In the genomic region with DNA sequence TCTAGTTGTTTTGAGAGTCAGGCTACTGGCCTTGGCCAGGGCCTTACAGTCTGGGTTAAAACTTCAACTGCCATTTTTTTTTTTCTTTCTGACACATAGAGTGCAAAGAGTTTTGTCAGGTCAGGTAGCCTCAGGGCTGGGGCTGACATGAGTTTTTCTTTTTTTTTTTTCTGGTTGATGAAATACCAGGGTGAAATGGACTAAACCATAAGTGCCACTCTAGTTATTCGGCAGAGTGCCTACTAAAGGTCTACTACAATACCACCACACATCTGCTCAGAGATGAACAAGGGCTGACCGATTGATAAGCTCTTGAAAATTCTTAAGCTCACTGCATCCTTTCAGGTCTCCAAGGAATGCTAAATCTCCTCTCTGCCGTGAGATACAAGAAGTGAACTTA, we compare ENCODE assay signal across 22 cellular contexts. TPM values are rescaled to one million over a fixed set of nuclear protein-coding genes. Genes with fewer than 3 reads are reported as not detected.
DNase-seq lines count a peak whose midpoint lies in the region; ATAC-seq and TF ChIP-seq lines count a peak whose summit lies in the region.
"Had no signal": no experiment of that assay in that cellular context is flagged by ENCODE, and none has a peak within 500 bp of the region (broad histone marks: within the 10 kb centered on the region; RNA-seq: fewer than 3 reads in every experiment).

No MANE protein-coding gene starts in this region.

- ATAC-seq in WTC11 = no peak
- ATAC-seq in HG03439 (IDR thresholded peaks at IDR 0.05; ENCODE audit: unreplicated experiment) = no peak
- no peak for ATAC-seq in GM18517 (IDR thresholded peaks at IDR 0.05; ENCODE audit: unreplicated experiment)
- ATAC-seq: A549, GM12878 had no signal

- CTCF ChIA-PET in WTC11 (lab: Charles Lee) = interaction anchor here (1.2 kb wide), 1 partner anchor 118 kb away, joined by 5 read pairs; no protein-coding TSS in a partner anchor

- DNase-seq in Caki2 (ENCODE audit: low read depth) = peak; percentile 58
- peak; percentile 13 for DNase-seq in DMS53 treated with DMSO at 0.1 percent for 48 hours (lab: John Stamatoyannopoulos, UW; ENCODE audit: unreplicated experiment)
- DNase-seq in WTC11 (ENCODE audit: low spot score) = no peak
- no peak for DNase-seq in progenitor cell of endocrine pancreas (ENCODE audit: low spot score, unreplicated experiment)
- no peak for DNase-seq in NCI-H748 treated with DMSO at 0.1 percent for 48 hours (lab: John Stamatoyannopoulos, UW)
- DNase-seq: 8988T; ACHN; AML-193; BE2C; Calu3; CD4-positive, alpha-beta T cell; CD8-positive, alpha-beta memory T cell; DMS79; EL; GDM1; H7; HCEC 1CT had no signal

- H3K4me1 Mint-ChIP-seq in WTC11 (peaks cover 31% of the 10 kb centered on the region), progenitor cell of endocrine pancreas (ENCODE audit: low read depth) (peaks cover 15% of the 10 kb centered on the region)

- H3K4me3 Mint-ChIP-seq in WTC11 (no peak overlapping the region), progenitor cell of endocrine pancreas (ENCODE audit: low read depth) (no peak overlapping the region)
- H3K4me3 Mint-ChIP-seq: CD14-positive monocyte; CD4-positive, alpha-beta T cell; CD8-positive, alpha-beta memory T cell had no signal

- H3K9me3 Mint-ChIP-seq in WTC11 (peaks cover 16% of the 10 kb centered on the region), progenitor cell of endocrine pancreas (ENCODE audit: low read depth) (no peaks in the 10 kb centered on the region)

- in situ Hi-C loops in Caki2 (cut with HindIII; ENCODE audit: low pct_unique_long_range_greater_than_20kb, low sequenced_read_pairs) = no loop called here

- H3K36me3 Mint-ChIP-seq in WTC11 (peaks cover 15% of the 10 kb centered on the region), progenitor cell of endocrine pancreas (ENCODE audit: insufficient read depth) (peaks cover 14% of the 10 kb centered on the region)

- POLR2A ChIA-PET in WTC11 (lab: Charles Lee) = no interaction called here

- no peaks in the 10 kb centered on the region for H3K27me3 Mint-ChIP-seq in WTC11 (ENCODE audit: low read depth)
- H3K27me3 Mint-ChIP-seq in progenitor cell of endocrine pancreas = no peaks in the 10 kb centered on the region
- H3K27me3 Mint-ChIP-seq: CD4-positive, alpha-beta T cell; CD8-positive, alpha-beta memory T cell had no signal

- no peak for TF ChIP-seq CTCF in WTC11 (IDR thresholded peaks at IDR 0.05)
- no peak for TF ChIP-seq CTCF in progenitor cell of endocrine pancreas (IDR thresholded peaks at IDR 0.05; ENCODE audit: unreplicated experiment)

- H3K27ac Mint-ChIP-seq in WTC11 = peak overlapping the region; percentile 37
- peak overlapping the region; percentile 76 for H3K27ac Mint-ChIP-seq in progenitor cell of endocrine pancreas
- H3K27ac Mint-ChIP-seq: CD4-positive, alpha-beta T cell had no signal

TF ChIP-seq in WTC11, 78 proteins besides CTCF, POLR2A, EP300 and RAD21:
- no peak for TF ChIP-seq CBFB (CRISPR knock-in tag; IDR thresholded peaks at IDR 0.05; ENCODE audit: low read depth)
- TF ChIP-seq ZNF423 (CRISPR knock-in tag; IDR thresholded peaks at IDR 0.05) = no peak
- TF ChIP-seq, protein P1, sequence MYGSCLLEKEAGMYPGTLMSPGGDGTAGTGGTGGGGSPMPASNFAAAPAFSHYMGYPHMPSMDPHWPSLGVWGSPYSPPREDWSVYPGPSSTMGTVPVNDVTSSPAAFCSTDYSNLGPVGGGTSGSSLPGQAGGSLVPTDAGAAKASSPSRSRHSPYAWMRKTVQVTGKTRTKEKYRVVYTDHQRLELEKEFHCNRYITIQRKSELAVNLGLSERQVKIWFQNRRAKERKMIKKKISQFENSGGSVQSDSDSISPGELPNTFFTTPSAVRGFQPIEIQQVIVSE (CRISPR knock-in tag; IDR thresholded peaks at IDR 0.05; ENCODE audit: borderline replicate concordance) = no peak
- TF ChIP-seq RELA (CRISPR knock-in tag; IDR thresholded peaks at IDR 0.05; ENCODE audit: borderline replicate concordance) = no peak
- no peak for TF ChIP-seq HMGA2 (CRISPR knock-in tag; IDR thresholded peaks at IDR 0.05)
- no peak for TF ChIP-seq ELF4 (CRISPR knock-in tag; IDR thresholded peaks at IDR 0.05; ENCODE audit: low read depth)
- TF ChIP-seq, protein P2, sequence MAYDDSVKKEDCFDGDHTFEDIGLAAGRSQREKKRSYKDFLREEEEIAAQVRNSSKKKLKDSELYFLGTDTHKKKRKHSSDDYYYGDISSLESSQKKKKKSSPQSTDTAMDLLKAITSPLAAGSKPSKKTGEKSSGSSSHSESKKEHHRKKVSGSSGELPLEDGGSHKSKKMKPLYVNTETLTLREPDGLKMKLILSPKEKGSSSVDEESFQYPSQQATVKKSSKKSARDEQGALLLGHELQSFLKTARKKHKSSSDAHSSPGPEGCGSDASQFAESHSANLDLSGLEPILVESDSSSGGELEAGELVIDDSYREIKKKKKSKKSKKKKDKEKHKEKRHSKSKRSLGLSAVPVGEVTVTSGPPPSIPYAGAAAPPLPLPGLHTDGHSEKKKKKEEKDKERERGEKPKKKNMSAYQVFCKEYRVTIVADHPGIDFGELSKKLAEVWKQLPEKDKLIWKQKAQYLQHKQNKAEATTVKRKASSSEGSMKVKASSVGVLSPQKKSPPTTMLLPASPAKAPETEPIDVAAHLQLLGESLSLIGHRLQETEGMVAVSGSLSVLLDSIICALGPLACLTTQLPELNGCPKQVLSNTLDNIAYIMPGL (CRISPR knock-in tag; IDR thresholded peaks at IDR 0.05) = no peak
- TF ChIP-seq, protein P3, sequence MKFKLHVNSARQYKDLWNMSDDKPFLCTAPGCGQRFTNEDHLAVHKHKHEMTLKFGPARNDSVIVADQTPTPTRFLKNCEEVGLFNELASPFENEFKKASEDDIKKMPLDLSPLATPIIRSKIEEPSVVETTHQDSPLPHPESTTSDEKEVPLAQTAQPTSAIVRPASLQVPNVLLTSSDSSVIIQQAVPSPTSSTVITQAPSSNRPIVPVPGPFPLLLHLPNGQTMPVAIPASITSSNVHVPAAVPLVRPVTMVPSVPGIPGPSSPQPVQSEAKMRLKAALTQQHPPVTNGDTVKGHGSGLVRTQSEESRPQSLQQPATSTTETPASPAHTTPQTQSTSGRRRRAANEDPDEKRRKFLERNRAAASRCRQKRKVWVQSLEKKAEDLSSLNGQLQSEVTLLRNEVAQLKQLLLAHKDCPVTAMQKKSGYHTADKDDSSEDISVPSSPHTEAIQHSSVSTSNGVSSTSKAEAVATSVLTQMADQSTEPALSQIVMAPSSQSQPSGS (CRISPR knock-in tag; IDR thresholded peaks at IDR 0.05; ENCODE audit: borderline replicate concordance, low read depth) = no peak
- TF ChIP-seq EMX1 (CRISPR knock-in tag; IDR thresholded peaks at IDR 0.05) = no peak
- TF ChIP-seq ZNF232 (CRISPR knock-in tag; IDR thresholded peaks at IDR 0.05) = no peak
- no peak for TF ChIP-seq ETV6 (CRISPR knock-in tag; IDR thresholded peaks at IDR 0.05)
- TF ChIP-seq, protein P4, sequence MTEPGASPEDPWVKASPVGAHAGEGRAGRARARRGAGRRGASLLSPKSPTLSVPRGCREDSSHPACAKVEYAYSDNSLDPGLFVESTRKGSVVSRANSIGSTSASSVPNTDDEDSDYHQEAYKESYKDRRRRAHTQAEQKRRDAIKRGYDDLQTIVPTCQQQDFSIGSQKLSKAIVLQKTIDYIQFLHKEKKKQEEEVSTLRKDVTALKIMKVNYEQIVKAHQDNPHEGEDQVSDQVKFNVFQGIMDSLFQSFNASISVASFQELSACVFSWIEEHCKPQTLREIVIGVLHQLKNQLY (CRISPR knock-in tag; IDR thresholded peaks at IDR 0.05) = no peak
- TF ChIP-seq, protein P5, sequence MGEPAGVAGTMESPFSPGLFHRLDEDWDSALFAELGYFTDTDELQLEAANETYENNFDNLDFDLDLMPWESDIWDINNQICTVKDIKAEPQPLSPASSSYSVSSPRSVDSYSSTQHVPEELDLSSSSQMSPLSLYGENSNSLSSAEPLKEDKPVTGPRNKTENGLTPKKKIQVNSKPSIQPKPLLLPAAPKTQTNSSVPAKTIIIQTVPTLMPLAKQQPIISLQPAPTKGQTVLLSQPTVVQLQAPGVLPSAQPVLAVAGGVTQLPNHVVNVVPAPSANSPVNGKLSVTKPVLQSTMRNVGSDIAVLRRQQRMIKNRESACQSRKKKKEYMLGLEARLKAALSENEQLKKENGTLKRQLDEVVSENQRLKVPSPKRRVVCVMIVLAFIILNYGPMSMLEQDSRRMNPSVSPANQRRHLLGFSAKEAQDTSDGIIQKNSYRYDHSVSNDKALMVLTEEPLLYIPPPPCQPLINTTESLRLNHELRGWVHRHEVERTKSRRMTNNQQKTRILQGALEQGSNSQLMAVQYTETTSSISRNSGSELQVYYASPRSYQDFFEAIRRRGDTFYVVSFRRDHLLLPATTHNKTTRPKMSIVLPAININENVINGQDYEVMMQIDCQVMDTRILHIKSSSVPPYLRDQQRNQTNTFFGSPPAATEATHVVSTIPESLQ (CRISPR knock-in tag; IDR thresholded peaks at IDR 0.05) = no peak
- TF ChIP-seq, protein P6, sequence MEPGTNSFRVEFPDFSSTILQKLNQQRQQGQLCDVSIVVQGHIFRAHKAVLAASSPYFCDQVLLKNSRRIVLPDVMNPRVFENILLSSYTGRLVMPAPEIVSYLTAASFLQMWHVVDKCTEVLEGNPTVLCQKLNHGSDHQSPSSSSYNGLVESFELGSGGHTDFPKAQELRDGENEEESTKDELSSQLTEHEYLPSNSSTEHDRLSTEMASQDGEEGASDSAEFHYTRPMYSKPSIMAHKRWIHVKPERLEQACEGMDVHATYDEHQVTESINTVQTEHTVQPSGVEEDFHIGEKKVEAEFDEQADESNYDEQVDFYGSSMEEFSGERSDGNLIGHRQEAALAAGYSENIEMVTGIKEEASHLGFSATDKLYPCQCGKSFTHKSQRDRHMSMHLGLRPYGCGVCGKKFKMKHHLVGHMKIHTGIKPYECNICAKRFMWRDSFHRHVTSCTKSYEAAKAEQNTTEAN (CRISPR knock-in tag; IDR thresholded peaks at IDR 0.05) = no peak
- TF ChIP-seq ESRRA (CRISPR knock-in tag; IDR thresholded peaks at IDR 0.05; ENCODE audit: borderline replicate concordance) = no peak

RNA-seq across cellular contexts. Expression of a gene that starts 4.4 kb away (rescaled TPM):
- total RNA-seq in Caki2 (2014; rRNA removed; shearing (Covaris generic); ENCODE audit: low replicate concordance) = 4.3 and 11.8 TPM in 2 replicates
- total RNA-seq in WTC11 (2021) (23.7 to 25.4 TPM (median 23.8 TPM) in 3 replicates), progenitor cell of endocrine pancreas (43.9 and 50.0 TPM in 2 replicates)

RNA-seq across cellular contexts. Expression of a gene that starts 21.4 kb away (rescaled TPM):
- 2.8 and 4.3 TPM in 2 replicates for total RNA-seq in Caki2 (2014; rRNA removed; shearing (Covaris generic); ENCODE audit: low replicate concordance)
- total RNA-seq in WTC11 (2021) (7.6 to 9.8 TPM (median 7.8 TPM) in 3 replicates), progenitor cell of endocrine pancreas (16.0 and 16.8 TPM in 2 replicates)

RNA-seq across cellular contexts. Expression of a gene that starts 44.4 kb away (rescaled TPM):
- total RNA-seq in Caki2 (2014; rRNA removed; shearing (Covaris generic); ENCODE audit: low replicate concordance) = 30.9 and 36.6 TPM in 2 replicates
- 26.9 to 32.0 TPM (median 29.5 TPM) in 3 replicates for total RNA-seq in WTC11 (2021)
- 35.6 and 38.8 TPM in 2 replicates for total RNA-seq in progenitor cell of endocrine pancreas

Comparison
In these comparisons a context has a peak if more than half of its experiments do, and no peak if none do; other contexts are left out.
1. DNase-seq: peak in Caki2 (single experiment) and DMS53 treated with DMSO at 0.1 percent for 48 hours (single experiment); none in WTC11 (single experiment), progenitor cell of endocrine pancreas (single experiment) and NCI-H748 treated with DMSO at 0.1 percent for 48 hours (single experiment).